1 cellular context compared by ENCODE assay signal in the genomic region with DNA sequence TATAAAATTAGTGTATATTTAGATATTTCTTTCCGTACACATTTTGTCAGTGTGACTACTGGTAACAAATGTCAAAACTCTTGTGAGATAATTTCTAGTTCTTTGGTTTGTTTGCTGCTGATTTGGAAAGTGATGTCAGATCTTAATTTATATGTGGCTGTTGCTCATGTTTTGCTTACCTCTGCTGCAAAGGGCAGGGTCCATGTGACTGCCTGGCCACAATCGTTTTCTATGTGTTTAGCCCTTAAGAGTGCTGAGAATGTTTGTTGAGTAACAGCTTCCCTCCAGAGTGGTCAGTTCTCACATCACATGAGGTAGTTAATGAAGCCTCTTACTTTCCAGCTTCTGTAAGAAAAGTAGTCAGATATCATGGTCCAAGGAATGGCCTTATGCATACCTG.
TF ChIP-seq lines count a peak whose summit lies in the region.

No MANE protein-coding gene starts in this region.

TF ChIP-seq in SK-N-SH, 30 proteins besides CTCF, POLR2A, EP300 and RAD21 (continued from another document):
- TF ChIP-seq, protein P1, sequence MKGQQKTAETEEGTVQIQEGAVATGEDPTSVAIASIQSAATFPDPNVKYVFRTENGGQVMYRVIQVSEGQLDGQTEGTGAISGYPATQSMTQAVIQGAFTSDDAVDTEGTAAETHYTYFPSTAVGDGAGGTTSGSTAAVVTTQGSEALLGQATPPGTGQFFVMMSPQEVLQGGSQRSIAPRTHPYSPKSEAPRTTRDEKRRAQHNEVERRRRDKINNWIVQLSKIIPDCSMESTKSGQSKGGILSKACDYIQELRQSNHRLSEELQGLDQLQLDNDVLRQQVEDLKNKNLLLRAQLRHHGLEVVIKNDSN (IDR thresholded peaks at IDR 0.05; ENCODE audit: borderline replicate concordance, low read depth): no peak
- TF ChIP-seq RFX5 (IDR thresholded peaks at IDR 0.05; ENCODE audit: low read length) (no peak), POLR2AphosphoS5 (IDR thresholded peaks at IDR 0.05; ENCODE audit: low read depth, low read length) (no peak), ELF1 (IDR thresholded peaks at IDR 0.05) (no peak), MXI1 (IDR thresholded peaks at IDR 0.05; ENCODE audit: low read depth, low read length) (no peak)
- TF ChIP-seq, protein P2, sequence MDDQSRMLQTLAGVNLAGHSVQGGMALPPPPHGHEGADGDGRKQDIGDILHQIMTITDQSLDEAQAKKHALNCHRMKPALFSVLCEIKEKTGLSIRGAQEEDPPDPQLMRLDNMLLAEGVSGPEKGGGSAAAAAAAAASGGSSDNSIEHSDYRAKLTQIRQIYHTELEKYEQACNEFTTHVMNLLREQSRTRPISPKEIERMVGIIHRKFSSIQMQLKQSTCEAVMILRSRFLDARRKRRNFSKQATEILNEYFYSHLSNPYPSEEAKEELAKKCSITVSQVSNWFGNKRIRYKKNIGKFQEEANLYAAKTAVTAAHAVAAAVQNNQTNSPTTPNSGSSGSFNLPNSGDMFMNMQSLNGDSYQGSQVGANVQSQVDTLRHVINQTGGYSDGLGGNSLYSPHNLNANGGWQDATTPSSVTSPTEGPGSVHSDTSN (IDR thresholded peaks at IDR 0.05): no peak
- TF ChIP-seq, protein P3, sequence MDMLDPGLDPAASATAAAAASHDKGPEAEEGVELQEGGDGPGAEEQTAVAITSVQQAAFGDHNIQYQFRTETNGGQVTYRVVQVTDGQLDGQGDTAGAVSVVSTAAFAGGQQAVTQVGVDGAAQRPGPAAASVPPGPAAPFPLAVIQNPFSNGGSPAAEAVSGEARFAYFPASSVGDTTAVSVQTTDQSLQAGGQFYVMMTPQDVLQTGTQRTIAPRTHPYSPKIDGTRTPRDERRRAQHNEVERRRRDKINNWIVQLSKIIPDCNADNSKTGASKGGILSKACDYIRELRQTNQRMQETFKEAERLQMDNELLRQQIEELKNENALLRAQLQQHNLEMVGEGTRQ (IDR thresholded peaks at IDR 0.05; ENCODE audit: borderline replicate concordance, low read depth, low read length): no peak
- TF ChIP-seq, protein P4, sequence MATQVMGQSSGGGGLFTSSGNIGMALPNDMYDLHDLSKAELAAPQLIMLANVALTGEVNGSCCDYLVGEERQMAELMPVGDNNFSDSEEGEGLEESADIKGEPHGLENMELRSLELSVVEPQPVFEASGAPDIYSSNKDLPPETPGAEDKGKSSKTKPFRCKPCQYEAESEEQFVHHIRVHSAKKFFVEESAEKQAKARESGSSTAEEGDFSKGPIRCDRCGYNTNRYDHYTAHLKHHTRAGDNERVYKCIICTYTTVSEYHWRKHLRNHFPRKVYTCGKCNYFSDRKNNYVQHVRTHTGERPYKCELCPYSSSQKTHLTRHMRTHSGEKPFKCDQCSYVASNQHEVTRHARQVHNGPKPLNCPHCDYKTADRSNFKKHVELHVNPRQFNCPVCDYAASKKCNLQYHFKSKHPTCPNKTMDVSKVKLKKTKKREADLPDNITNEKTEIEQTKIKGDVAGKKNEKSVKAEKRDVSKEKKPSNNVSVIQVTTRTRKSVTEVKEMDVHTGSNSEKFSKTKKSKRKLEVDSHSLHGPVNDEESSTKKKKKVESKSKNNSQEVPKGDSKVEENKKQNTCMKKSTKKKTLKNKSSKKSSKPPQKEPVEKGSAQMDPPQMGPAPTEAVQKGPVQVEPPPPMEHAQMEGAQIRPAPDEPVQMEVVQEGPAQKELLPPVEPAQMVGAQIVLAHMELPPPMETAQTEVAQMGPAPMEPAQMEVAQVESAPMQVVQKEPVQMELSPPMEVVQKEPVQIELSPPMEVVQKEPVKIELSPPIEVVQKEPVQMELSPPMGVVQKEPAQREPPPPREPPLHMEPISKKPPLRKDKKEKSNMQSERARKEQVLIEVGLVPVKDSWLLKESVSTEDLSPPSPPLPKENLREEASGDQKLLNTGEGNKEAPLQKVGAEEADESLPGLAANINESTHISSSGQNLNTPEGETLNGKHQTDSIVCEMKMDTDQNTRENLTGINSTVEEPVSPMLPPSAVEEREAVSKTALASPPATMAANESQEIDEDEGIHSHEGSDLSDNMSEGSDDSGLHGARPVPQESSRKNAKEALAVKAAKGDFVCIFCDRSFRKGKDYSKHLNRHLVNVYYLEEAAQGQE (IDR thresholded peaks at IDR 0.05; ENCODE audit: low read depth, low read length): no peak
TF ChIP-seq in SK-N-SH: peak in this region for 0.
